In the genomic region with DNA sequence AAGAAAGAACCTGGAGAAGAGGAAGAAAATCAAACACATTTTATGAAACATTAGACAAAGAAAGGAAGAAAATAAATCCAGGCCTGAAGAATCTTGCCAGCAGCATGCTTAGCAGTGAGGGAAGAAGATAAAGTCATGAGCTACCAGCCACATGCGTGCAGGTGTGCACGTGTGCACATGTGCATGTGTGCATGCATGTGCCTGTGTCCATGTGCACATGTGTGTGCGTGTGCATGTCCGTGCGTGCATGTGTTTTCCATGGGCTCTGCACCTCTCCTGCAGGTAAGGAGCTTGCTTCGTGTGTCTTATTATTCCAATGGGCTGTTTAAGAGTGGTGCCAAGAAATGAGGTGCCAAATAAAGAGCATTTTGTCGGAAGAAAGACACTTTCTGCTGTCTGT, we compare ENCODE assay signal across 2 cellular contexts.
A peak's percentile ranks its signal among the peaks of the same experiment; 100 is the strongest.
TF ChIP-seq lines count a peak whose summit lies in the region.

No MANE protein-coding gene starts in this region.

TF ChIP-seq in HepG2, 621 proteins besides CTCF, POLR2A, EP300 and RAD21:
- TF ChIP-seq ZNF530 (CRISPR knock-in tag; IDR thresholded peaks at IDR 0.05; ENCODE audit: low read depth), result no peak
- no peak for TF ChIP-seq THAP11 (CRISPR knock-in tag; IDR thresholded peaks at IDR 0.05)
- TF ChIP-seq, protein P1, sequence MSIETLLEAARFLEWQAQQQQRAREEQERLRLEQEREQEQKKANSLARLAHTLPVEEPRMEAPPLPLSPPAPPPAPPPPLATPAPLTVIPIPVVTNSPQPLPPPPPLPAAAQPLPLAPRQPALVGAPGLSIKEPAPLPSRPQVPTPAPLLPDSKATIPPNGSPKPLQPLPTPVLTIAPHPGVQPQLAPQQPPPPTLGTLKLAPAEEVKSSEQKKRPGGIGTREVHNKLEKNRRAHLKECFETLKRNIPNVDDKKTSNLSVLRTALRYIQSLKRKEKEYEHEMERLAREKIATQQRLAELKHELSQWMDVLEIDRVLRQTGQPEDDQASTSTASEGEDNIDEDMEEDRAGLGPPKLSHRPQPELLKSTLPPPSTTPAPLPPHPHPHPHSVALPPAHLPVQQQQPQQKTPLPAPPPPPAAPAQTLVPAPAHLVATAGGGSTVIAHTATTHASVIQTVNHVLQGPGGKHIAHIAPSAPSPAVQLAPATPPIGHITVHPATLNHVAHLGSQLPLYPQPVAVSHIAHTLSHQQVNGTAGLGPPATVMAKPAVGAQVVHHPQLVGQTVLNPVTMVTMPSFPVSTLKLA (IDR thresholded peaks at IDR 0.05), result peak; percentile 98
- TF ChIP-seq NFE2L2 (IDR thresholded peaks at IDR 0.05; ENCODE audit: low read length), result no peak
- TF ChIP-seq ZSCAN29 (CRISPR knock-in tag; conservative IDR thresholded peaks at IDR 0.05), result no peak

TF ChIP-seq in H1, 55 proteins besides CTCF, POLR2A, EP300 and RAD21:
- no peak for TF ChIP-seq POLR2AphosphoS5 (IDR thresholded peaks at IDR 0.05; ENCODE audit: low read depth, low read length)
- TF ChIP-seq GTF2F1 (IDR thresholded peaks at IDR 0.05; ENCODE audit: borderline replicate concordance, low read depth, low read length), result no peak
- no peak for TF ChIP-seq CBX5 (IDR thresholded peaks at IDR 0.05; ENCODE audit: low read depth, low read length)
- no peak for TF ChIP-seq CTBP2 (IDR thresholded peaks at IDR 0.05; ENCODE audit: borderline replicate concordance, insufficient read depth, insufficient read length, low read length)
- TF ChIP-seq E2F6 (IDR thresholded peaks at IDR 0.05), result no peak
- TF ChIP-seq PHF8 (conservative IDR thresholded peaks at IDR 0.05; ENCODE audit: low read depth, low read length), result no peak
- no peak for TF ChIP-seq BCL11A (IDR thresholded peaks at IDR 0.05; ENCODE audit: low read depth in 2 of 2, low read length in 2 of 2)
- TF ChIP-seq TAF1 (IDR thresholded peaks at IDR 0.05; ENCODE audit: low read depth, low read length), result no peak
- TF ChIP-seq, protein P2, sequence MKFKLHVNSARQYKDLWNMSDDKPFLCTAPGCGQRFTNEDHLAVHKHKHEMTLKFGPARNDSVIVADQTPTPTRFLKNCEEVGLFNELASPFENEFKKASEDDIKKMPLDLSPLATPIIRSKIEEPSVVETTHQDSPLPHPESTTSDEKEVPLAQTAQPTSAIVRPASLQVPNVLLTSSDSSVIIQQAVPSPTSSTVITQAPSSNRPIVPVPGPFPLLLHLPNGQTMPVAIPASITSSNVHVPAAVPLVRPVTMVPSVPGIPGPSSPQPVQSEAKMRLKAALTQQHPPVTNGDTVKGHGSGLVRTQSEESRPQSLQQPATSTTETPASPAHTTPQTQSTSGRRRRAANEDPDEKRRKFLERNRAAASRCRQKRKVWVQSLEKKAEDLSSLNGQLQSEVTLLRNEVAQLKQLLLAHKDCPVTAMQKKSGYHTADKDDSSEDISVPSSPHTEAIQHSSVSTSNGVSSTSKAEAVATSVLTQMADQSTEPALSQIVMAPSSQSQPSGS (IDR thresholded peaks at IDR 0.05; ENCODE audit: low read length), result no peak
- no peak for TF ChIP-seq KDM1A (IDR thresholded peaks at IDR 0.05; ENCODE audit: borderline replicate concordance, low read length)
- no peak for TF ChIP-seq CBX8 (IDR thresholded peaks at IDR 0.05; ENCODE audit: borderline replicate concordance, low read depth, low read length)
- TF ChIP-seq SIRT6 (IDR thresholded peaks at IDR 0.05; ENCODE audit: low read length), result no peak
- no peak for TF ChIP-seq ASH2L (IDR thresholded peaks at IDR 0.05; ENCODE audit: low read length)
- TF ChIP-seq JUN (IDR thresholded peaks at IDR 0.05; ENCODE audit: low read depth, low read length), result no peak
- TF ChIP-seq, protein P3, sequence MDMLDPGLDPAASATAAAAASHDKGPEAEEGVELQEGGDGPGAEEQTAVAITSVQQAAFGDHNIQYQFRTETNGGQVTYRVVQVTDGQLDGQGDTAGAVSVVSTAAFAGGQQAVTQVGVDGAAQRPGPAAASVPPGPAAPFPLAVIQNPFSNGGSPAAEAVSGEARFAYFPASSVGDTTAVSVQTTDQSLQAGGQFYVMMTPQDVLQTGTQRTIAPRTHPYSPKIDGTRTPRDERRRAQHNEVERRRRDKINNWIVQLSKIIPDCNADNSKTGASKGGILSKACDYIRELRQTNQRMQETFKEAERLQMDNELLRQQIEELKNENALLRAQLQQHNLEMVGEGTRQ (IDR thresholded peaks at IDR 0.05; ENCODE audit: low read length), result no peak
